In genomic region chr12:10453144-10453543, GRCh38 we compare ENCODE assay signal across 27 cellular contexts. TPM values are rescaled to one million over a fixed set of nuclear protein-coding genes. Genes with fewer than 3 reads are reported as not detected.
DNase-seq lines count a peak whose midpoint lies in the region; ATAC-seq and TF ChIP-seq lines count a peak whose summit lies in the region.
"Had no signal": no experiment of that assay in that cellular context is flagged by ENCODE, and none has a peak within 500 bp of the region (broad histone marks: within the 10 kb centered on the region; RNA-seq: fewer than 3 reads in every experiment).

Gene KLRC1 (minus strand): TSS chr12:10453377. CDS start chr12:10451156, 2,221 bp downstream.

- ATAC-seq in effector memory CD8-positive, alpha-beta T cell (replicated peaks) = peak; percentile 61
- no peak for ATAC-seq in GM21528 (IDR thresholded peaks at IDR 0.05; ENCODE audit: low FRiP score, unreplicated experiment)
- ATAC-seq: gastroesophageal sphincter; naive thymus-derived CD4-positive, alpha-beta T cell; Panc1; sciatic nerve had no signal

- no peak within 1 kb of the TSS for H3K9ac ChIP-seq in OCI-LY1 (ENCODE audit: low read length)
- H3K9ac ChIP-seq: BLaER1 treated with 17β-estradiol and CSF1 and Interleukin-3, amounts not matched to agents 10 nM and 100 nM had no signal

- TF ChIP-seq CTCF in OCI-LY1 (IDR thresholded peaks at IDR 0.05; ENCODE audit: low read length) (no peak), vagina (IDR thresholded peaks at IDR 0.05) (no peak), GM20000 (IDR thresholded peaks at IDR 0.05; ENCODE audit: extremely low read depth, missing control alignments) (no peak)

- no peak for TF ChIP-seq POLR2A in vagina (IDR thresholded peaks at IDR 0.05)

- H3K9me3 ChIP-seq in OCI-LY1 (ENCODE audit: low read length) = peaks cover 14% of the 10 kb centered on the region
- no peaks in the 10 kb centered on the region for H3K9me3 ChIP-seq in vagina
- H3K9me3 ChIP-seq: ovary had no signal

- H3K79me2 ChIP-seq in OCI-LY1 (ENCODE audit: insufficient read depth, low read length) = no peaks in the 10 kb centered on the region

- H3K4me3 Mint-ChIP-seq in activated T-cell treated with anti-CD3 and anti-CD28 coated beads, Interleukin-2, amount 50 U/mL, for 24 hours = peak within 1 kb of the TSS; percentile 47
- peak within 1 kb of the TSS; percentile 21 to 41 for H3K4me3 Mint-ChIP-seq in effector memory CD8-positive, alpha-beta T cell
- H3K4me3 Mint-ChIP-seq: activated CD4-positive, alpha-beta memory T cell treated with anti-CD3 and anti-CD28 coated beads for 36 hours; T-helper 2 cell treated with Interferon-gamma antibody and Interleukin-4, amounts not matched to agents 5 μg/mL and 100 μg/mL, for 36 hours had no signal

- H3K36me3 Mint-ChIP-seq in activated T-cell treated with anti-CD3 and anti-CD28 coated beads, Interleukin-2, amount 50 U/mL, for 24 hours (ENCODE audit: low read depth) = peaks cover 4% of the 10 kb centered on the region
- H3K36me3 Mint-ChIP-seq in effector memory CD8-positive, alpha-beta T cell (ENCODE audit: insufficient read depth) = no peaks in the 10 kb centered on the region

- H3K27me3 ChIP-seq in OCI-LY1 (ENCODE audit: insufficient read depth, low read length) (no peaks in the 10 kb centered on the region), vagina (no peaks in the 10 kb centered on the region)
- H3K27me3 ChIP-seq: BLaER1 treated with 17β-estradiol and CSF1 and Interleukin-3, amounts not matched to agents 10 nM and 100 nM; brain microvascular endothelial cell; gastroesophageal sphincter; ovary had no signal

- peaks cover 20% of the 10 kb centered on the region for H3K4me1 ChIP-seq in OCI-LY1 (ENCODE audit: insufficient read depth, low read length, severe bottlenecking)
- H3K4me1 ChIP-seq in vagina = no peaks in the 10 kb centered on the region
- H3K4me1 ChIP-seq: BLaER1 treated with 17β-estradiol and CSF1 and Interleukin-3, amounts not matched to agents 10 nM and 100 nM; gastroesophageal sphincter had no signal

- intact Hi-C loops in vagina (cut with DNase I) = no loop called here

- peak within 1 kb of the TSS; percentile 54; the same call in 1 of the 2 replicates for H2AFZ ChIP-seq in OCI-LY1 (ENCODE audit: low read length)

- H3K27ac Mint-ChIP-seq in activated T-cell treated with anti-CD3 and anti-CD28 coated beads, Interleukin-2, amount 50 U/mL, for 24 hours = peak within 1 kb of the TSS; percentile 44
- H3K27ac Mint-ChIP-seq in effector memory CD8-positive, alpha-beta T cell = no peak within 1 kb of the TSS
- H3K27ac Mint-ChIP-seq: activated CD4-positive, alpha-beta memory T cell treated with anti-CD3 and anti-CD28 coated beads for 36 hours; naive thymus-derived CD4-positive, alpha-beta T cell; T-helper 2 cell treated with Interferon-gamma antibody and Interleukin-4, amounts not matched to agents 5 μg/mL and 100 μg/mL, for 36 hours had no signal

- no peaks in the 10 kb centered on the region for H3K9me2 ChIP-seq in OCI-LY1 (ENCODE audit: low read depth, low read length)

- H3K4me2 ChIP-seq in OCI-LY1 (ENCODE audit: low read length) = no peak within 1 kb of the TSS

- no peaks in the 10 kb centered on the region; the same call in 1 of the 2 replicates for H3K36me3 ChIP-seq in OCI-LY1 (ENCODE audit: insufficient read depth, low read length)
- no peaks in the 10 kb centered on the region for H3K36me3 ChIP-seq in vagina
- H3K36me3 ChIP-seq: BLaER1 treated with 17β-estradiol and CSF1 and Interleukin-3, amounts not matched to agents 10 nM and 100 nM; brain microvascular endothelial cell; gastroesophageal sphincter; ovary; thoracic aorta; WERI-Rb-1 had no signal

- H3K27ac ChIP-seq in OCI-LY1 (ENCODE audit: low read depth, low read length, poor library complexity, severe bottlenecking) = peak within 1 kb of the TSS; percentile 45
- H3K27ac ChIP-seq in vagina = no peak within 1 kb of the TSS
- H3K27ac ChIP-seq: BLaER1 treated with 17β-estradiol and CSF1 and Interleukin-3, amounts not matched to agents 10 nM and 100 nM; brain microvascular endothelial cell; gastroesophageal sphincter; HL-60; ovary; SK-N-MC; thoracic aorta; WERI-Rb-1 had no signal

- peaks cover 4% of the 10 kb centered on the region for H3K27me3 Mint-ChIP-seq in activated T-cell treated with anti-CD3 and anti-CD28 coated beads, Interleukin-2, amount 50 U/mL, for 24 hours
- no peaks in the 10 kb centered on the region for H3K27me3 Mint-ChIP-seq in effector memory CD8-positive, alpha-beta T cell
- H3K27me3 Mint-ChIP-seq: activated CD4-positive, alpha-beta memory T cell treated with anti-CD3 and anti-CD28 coated beads for 36 hours had no signal

- H3F3A ChIP-seq in OCI-LY1 (ENCODE audit: insufficient read depth, low read length) = no peaks in the 10 kb centered on the region

- no peak for DNase-seq in activated T-cell treated with anti-CD3 and anti-CD28 coated beads, Interleukin-2, amount 50 U/mL, for 24 hours
- DNase-seq in activated T-cell treated with anti-CD3 and anti-CD28 coated beads for 4 hours (no peak), renal cortical epithelial cell (ENCODE audit: low read depth) (peak; percentile 23), vagina (ENCODE audit: extremely low spot score in 2 of 2) (no peak), GM20000 (ENCODE audit: low spot score) (no peak)
- no peak for DNase-seq in effector memory CD8-positive, alpha-beta T cell
- DNase-seq: activated CD4-positive, alpha-beta memory T cell treated with anti-CD3 and anti-CD28 coated beads for 36 hours; brain microvascular endothelial cell; dermis blood vessel endothelial cell; mesendoderm; MV-4-11; naive thymus-derived CD4-positive, alpha-beta T cell; NCI-H1694 treated with DMSO at 0.1 percent for 48 hours; NCI-H774; ovary; WERI-Rb-1 had no signal

- H4K20me1 ChIP-seq in OCI-LY1 (ENCODE audit: insufficient read depth, low read length) = no peaks in the 10 kb centered on the region
- H4K20me1 ChIP-seq: BLaER1 treated with 17β-estradiol and CSF1 and Interleukin-3, amounts not matched to agents 10 nM and 100 nM had no signal

- H3K4me3 ChIP-seq in OCI-LY1 (ENCODE audit: low read depth, low read length, poor library complexity, severe bottlenecking) (no peak within 1 kb of the TSS), vagina (no peak within 1 kb of the TSS)
- H3K4me3 ChIP-seq: BLaER1 treated with 17β-estradiol and CSF1 and Interleukin-3, amounts not matched to agents 10 nM and 100 nM; gastroesophageal sphincter; ovary; SK-N-MC; thoracic aorta had no signal

- peaks cover 31% of the 10 kb centered on the region for H3K9me3 Mint-ChIP-seq in activated T-cell treated with anti-CD3 and anti-CD28 coated beads, Interleukin-2, amount 50 U/mL, for 24 hours
- H3K9me3 Mint-ChIP-seq in effector memory CD8-positive, alpha-beta T cell = peaks cover 7 to 16% of the 10 kb centered on the region in 2 donors

- H3K4me1 Mint-ChIP-seq in activated T-cell treated with anti-CD3 and anti-CD28 coated beads, Interleukin-2, amount 50 U/mL, for 24 hours (ENCODE audit: low read depth) = peaks cover 5% of the 10 kb centered on the region
- peaks cover 4 to 16% of the 10 kb centered on the region in 2 donors for H3K4me1 Mint-ChIP-seq in effector memory CD8-positive, alpha-beta T cell (ENCODE audit: low read depth in 2 of 2)
- H3K4me1 Mint-ChIP-seq: naive thymus-derived CD4-positive, alpha-beta T cell had no signal

RNA-seq across cellular contexts. Expression of gene KLRC1, which starts in this region (rescaled TPM):
- total RNA-seq in renal cortical epithelial cell (0.05 and 0.35 TPM in 2 replicates), vagina (1.5 TPM)
- total RNA-seq: activated CD4-positive, alpha-beta memory T cell treated with anti-CD3 and anti-CD28 coated beads for 36 hours; dermis blood vessel endothelial cell; kidney epithelial cell; sciatic nerve had no signal

Comparison
In these comparisons a context has a peak if more than half of its experiments do, and no peak if none do; other contexts are left out.
1. Peak in DNase-seq in renal cortical epithelial cell; RNA of the gene not detected or under 1 TPM.